ENCODE assay signal across 26 cellular contexts in genomic region chr20:575230-575629, GRCh38. TPM values are rescaled to one million over a fixed set of nuclear protein-coding genes. Genes with fewer than 3 reads are reported as not detected.
"Had no signal": no experiment of that assay in that cellular context is flagged by ENCODE, and none has a peak within 500 bp of the region (broad histone marks: within the 10 kb centered on the region; RNA-seq: fewer than 3 reads in every experiment).

No MANE protein-coding gene starts in this region.

- H3K4me1 Mint-ChIP-seq: activated T-helper 17 cell treated with anti-CD3 and anti-CD28 coated beads, Interleukin-2, amount 50 U/mL, for 72 hours; natural killer cell; stimulated activated memory B cell treated with anti-CD40 and anti-IgM and Interleukin-4, amounts not matched to agents 10 μg/mL and 1 μg/mL and 100 μg/mL, for 72 hours had no signal

- H3K36me3 ChIP-seq: adrenal gland, ascending aorta, brain microvascular endothelial cell, esophagus muscularis mucosa, gastroesophageal sphincter, right lobe of liver, stomach, upper lobe of left lung had no signal

- H3K4me3 Mint-ChIP-seq: activated T-cell treated with anti-CD3 and anti-CD28 coated beads, Interleukin-2, amount 50 U/mL, for 24 hours; activated T-helper 17 cell treated with anti-CD3 and anti-CD28 coated beads, Interleukin-2, amount 50 U/mL, for 72 hours; natural killer cell; stimulated activated memory B cell treated with anti-CD40 and anti-IgM and Interleukin-4, amounts not matched to agents 10 μg/mL and 1 μg/mL and 100 μg/mL, for 72 hours had no signal

- H3K4me1 ChIP-seq: adrenal gland, right lobe of liver had no signal

- DNase-seq: activated CD4-positive, alpha-beta T cell treated with anti-CD3 and anti-CD28 coated beads for 1 hour; activated CD4-positive, alpha-beta T cell treated with anti-CD3 and anti-CD28 coated beads, Interleukin-2, amount 50 U/mL, for 1 hour; activated T-cell treated with anti-CD3 and anti-CD28 coated beads, Interleukin-2, amount 50 U/mL, for 24 hours; brain microvascular endothelial cell; central memory CD4-positive, alpha-beta T cell; effector CD8-positive, alpha-beta T cell; head of caudate nucleus; kidney; mammary epithelial cell; midbrain; natural killer cell; right lobe of liver; small intestine; stomach; T-helper 2 cell; upper lobe of left lung had no signal

- H3K27ac ChIP-seq: ascending aorta, brain microvascular endothelial cell, right lobe of liver, stomach, VCaP had no signal

- ATAC-seq: activated naive CD4-positive, alpha-beta T cell treated with anti-CD3 and anti-CD28 coated beads, Interleukin-2, amount 50 U/mL, for 72 hours; activated T-helper 17 cell treated with anti-CD3 and anti-CD28 coated beads, Interleukin-2, amount 50 U/mL, for 72 hours; natural killer cell; stimulated activated memory B cell treated with anti-CD40 and anti-IgM and Interleukin-4, amounts not matched to agents 10 μg/mL and 1 μg/mL and 100 μg/mL, for 72 hours had no signal

- H3K27me3 ChIP-seq: ascending aorta, brain microvascular endothelial cell, right lobe of liver, upper lobe of left lung had no signal

- H3K9me3 ChIP-seq: adrenal gland, ascending aorta, esophagus muscularis mucosa, gastroesophageal sphincter, right lobe of liver, stomach, upper lobe of left lung had no signal

- H3K36me3 Mint-ChIP-seq: activated naive CD4-positive, alpha-beta T cell treated with anti-CD3 and anti-CD28 coated beads, Interleukin-2, amount 50 U/mL, for 72 hours; natural killer cell; stimulated activated memory B cell treated with anti-CD40 and anti-IgM and Interleukin-4, amounts not matched to agents 10 μg/mL and 1 μg/mL and 100 μg/mL, for 72 hours had no signal

- H3K4me3 ChIP-seq: adrenal gland, ascending aorta, esophagus muscularis mucosa, gastroesophageal sphincter, right lobe of liver, stomach, upper lobe of left lung had no signal

- H3K27ac Mint-ChIP-seq: activated naive CD4-positive, alpha-beta T cell treated with anti-CD3 and anti-CD28 coated beads, Interleukin-2, amount 50 U/mL, for 72 hours; activated T-cell treated with anti-CD3 and anti-CD28 coated beads, Interleukin-2, amount 50 U/mL, for 24 hours; activated T-helper 17 cell treated with anti-CD3 and anti-CD28 coated beads, Interleukin-2, amount 50 U/mL, for 72 hours; natural killer cell; stimulated activated memory B cell treated with anti-CD40 and anti-IgM and Interleukin-4, amounts not matched to agents 10 μg/mL and 1 μg/mL and 100 μg/mL, for 72 hours had no signal

- H3K9me3 Mint-ChIP-seq: activated naive CD4-positive, alpha-beta T cell treated with anti-CD3 and anti-CD28 coated beads, Interleukin-2, amount 50 U/mL, for 72 hours; activated T-cell treated with anti-CD3 and anti-CD28 coated beads, Interleukin-2, amount 50 U/mL, for 24 hours; activated T-helper 17 cell treated with anti-CD3 and anti-CD28 coated beads, Interleukin-2, amount 50 U/mL, for 72 hours; natural killer cell; stimulated activated memory B cell treated with anti-CD40 and anti-IgM and Interleukin-4, amounts not matched to agents 10 μg/mL and 1 μg/mL and 100 μg/mL, for 72 hours had no signal

RNA-seq across cellular contexts. Expression of gene TCF15, which starts 34.9 kb away (rescaled TPM):
- total RNA-seq: activated T-helper 17 cell treated with anti-CD3 and anti-CD28 coated beads, Interleukin-2, amount 50 U/mL, for 72 hours; left lobe of liver; mammary epithelial cell; osteocyte had no signal
